Comparison of ENCODE assay signal across 13 cellular contexts in the genomic region with DNA sequence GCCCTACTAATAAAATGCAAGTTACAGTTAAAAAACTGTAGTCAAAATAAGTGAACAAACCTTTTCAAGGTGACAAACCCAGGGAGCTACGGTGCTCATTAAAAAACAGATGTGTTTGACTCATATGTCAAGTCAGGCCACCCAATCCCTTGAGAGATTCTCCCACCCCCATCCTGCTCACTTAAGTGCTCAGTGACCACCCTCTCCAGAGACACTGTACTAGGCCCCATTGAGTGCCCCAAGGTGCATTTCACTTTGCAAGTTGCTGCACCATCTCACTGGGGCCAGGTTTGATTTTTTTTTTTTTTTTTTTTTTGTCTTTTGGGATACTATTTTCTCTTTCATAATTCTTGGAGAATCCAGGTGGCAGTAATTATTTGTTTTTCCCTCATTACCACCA. TPM values are rescaled to one million over a fixed set of nuclear protein-coding genes. Genes with fewer than 3 reads are reported as not detected.
DNase-seq lines count a peak whose midpoint lies in the region; ATAC-seq and TF ChIP-seq lines count a peak whose summit lies in the region.
"Had no signal": no experiment of that assay in that cellular context is flagged by ENCODE, and none has a peak within 500 bp of the region (broad histone marks: within the 10 kb centered on the region; RNA-seq: fewer than 3 reads in every experiment).

No MANE protein-coding gene starts in this region.

- H3K27me3 Mint-ChIP-seq in activated naive CD8-positive, alpha-beta T cell: no peaks in the 10 kb centered on the region
- H3K27me3 Mint-ChIP-seq in activated naive CD8-positive, alpha-beta T cell treated with anti-CD3 and anti-CD28 coated beads for 36 hours: no peaks in the 10 kb centered on the region
- H3K27me3 Mint-ChIP-seq in activated T-helper 1 cell treated with anti-CD3 and anti-CD28 coated beads, Interleukin-12 subunit alpha, Interleukin-12 subunit beta, Interleukin-2, Interleukin-4 antibody, amounts not matched to agents 30 ng/mL and 10 ng/mL and 1 ng/mL, durations not matched to agents 14 hours and 24 hours and 36 hours (ENCODE audit: insufficient read depth): no peaks in the 10 kb centered on the region

- H3K36me3 Mint-ChIP-seq in activated naive CD8-positive, alpha-beta T cell: peaks cover 29% of the 10 kb centered on the region
- peaks cover 63% of the 10 kb centered on the region for H3K36me3 Mint-ChIP-seq in activated naive CD8-positive, alpha-beta T cell treated with anti-CD3 and anti-CD28 coated beads for 36 hours
- H3K36me3 Mint-ChIP-seq in activated T-helper 1 cell treated with anti-CD3 and anti-CD28 coated beads, Interleukin-12 subunit alpha, Interleukin-12 subunit beta, Interleukin-2, Interleukin-4 antibody, amounts not matched to agents 30 ng/mL and 10 ng/mL and 1 ng/mL, durations not matched to agents 14 hours and 24 hours and 36 hours (ENCODE audit: low read depth): peaks cover 46% of the 10 kb centered on the region

- H3K9me3 ChIP-seq in lower lobe of right lung: no peaks in the 10 kb centered on the region
- no peaks in the 10 kb centered on the region for H3K9me3 ChIP-seq in testis
- H3K9me3 ChIP-seq in heart left ventricle: peaks cover 0 to 10% (median 0%) of the 10 kb centered on the region in 12 donors

- H3K27ac ChIP-seq in lower lobe of right lung (no peak overlapping the region), testis (peak overlapping the region; percentile 4 to 85), heart left ventricle (no peak overlapping the region)
- H3K27ac ChIP-seq: SJCRH30 had no signal

- H3K27me3 ChIP-seq in lower lobe of right lung (ENCODE audit: low read depth) (no peaks in the 10 kb centered on the region), testis (no peaks in the 10 kb centered on the region), heart left ventricle (no peaks in the 10 kb centered on the region)
- H3K27me3 ChIP-seq: SJCRH30 had no signal

- H3K4me1 ChIP-seq in lower lobe of right lung (peaks cover 27% of the 10 kb centered on the region), testis (peaks cover 13% of the 10 kb centered on the region), heart left ventricle (peaks cover 0 to 57% (median 28%) of the 10 kb centered on the region in 12 donors)

- 62 to 68% methylated on average over 1 of the region's 1 CpG for WGBS in testis, 2 donors
- WGBS in heart left ventricle, 4 donors: 59 to 69% (median 65%) methylated on average over 1 of the region's 1 CpG

- DNase-seq in activated naive CD8-positive, alpha-beta T cell treated with anti-CD3 and anti-CD28 coated beads for 36 hours: no peak
- DNase-seq in activated T-helper 1 cell treated with anti-CD3 and anti-CD28 coated beads, Interleukin-12 subunit alpha, Interleukin-12 subunit beta, Interleukin-2, Interleukin-4 antibody, amounts not matched to agents 30 ng/mL and 10 ng/mL and 1 ng/mL, durations not matched to agents 14 hours and 24 hours and 36 hours (ENCODE audit: low spot score): no peak
- DNase-seq in lower lobe of right lung (no peak), testis (no peak), GM20000 (ENCODE audit: low spot score) (no peak), heart left ventricle (no peak)
- DNase-seq: activated CD4-positive, alpha-beta T cell treated with anti-CD3 and anti-CD28 coated beads for 48 hours; amygdala; erythroblast; NCI-H510A; SJCRH30 had no signal

- TF ChIP-seq CTCF in lower lobe of right lung (IDR thresholded peaks at IDR 0.05): no peak
- TF ChIP-seq CTCF in testis (IDR thresholded peaks at IDR 0.05): no peak
- TF ChIP-seq CTCF in GM20000 (IDR thresholded peaks at IDR 0.05; ENCODE audit: extremely low read depth, missing control alignments): no peak
- no peak for TF ChIP-seq CTCF in heart left ventricle (IDR thresholded peaks at IDR 0.05)

- peaks cover 9% of the 10 kb centered on the region for H3K36me3 ChIP-seq in lower lobe of right lung
- H3K36me3 ChIP-seq in testis (ENCODE audit: low read depth, missing control alignments): no peaks in the 10 kb centered on the region
- peaks cover 0 to 9% (median 0%) of the 10 kb centered on the region in 9 donors for H3K36me3 ChIP-seq in heart left ventricle

- H3K9me3 Mint-ChIP-seq in activated naive CD8-positive, alpha-beta T cell (ENCODE audit: low read depth): peaks cover 16% of the 10 kb centered on the region
- peaks cover 35% of the 10 kb centered on the region for H3K9me3 Mint-ChIP-seq in activated naive CD8-positive, alpha-beta T cell treated with anti-CD3 and anti-CD28 coated beads for 36 hours
- H3K9me3 Mint-ChIP-seq in activated T-helper 1 cell treated with anti-CD3 and anti-CD28 coated beads, Interleukin-12 subunit alpha, Interleukin-12 subunit beta, Interleukin-2, Interleukin-4 antibody, amounts not matched to agents 30 ng/mL and 10 ng/mL and 1 ng/mL, durations not matched to agents 14 hours and 24 hours and 36 hours: peaks cover 39% of the 10 kb centered on the region

- H3K4me3 Mint-ChIP-seq in activated naive CD8-positive, alpha-beta T cell: peak overlapping the region; percentile 96
- no peak overlapping the region for H3K4me3 Mint-ChIP-seq in activated naive CD8-positive, alpha-beta T cell treated with anti-CD3 and anti-CD28 coated beads for 36 hours
- H3K4me3 Mint-ChIP-seq in activated T-helper 1 cell treated with anti-CD3 and anti-CD28 coated beads, Interleukin-12 subunit alpha, Interleukin-12 subunit beta, Interleukin-2, Interleukin-4 antibody, amounts not matched to agents 30 ng/mL and 10 ng/mL and 1 ng/mL, durations not matched to agents 14 hours and 24 hours and 36 hours: peak overlapping the region; percentile 97

- peak overlapping the region; percentile 87 for H3K4me3 ChIP-seq in lower lobe of right lung
- H3K4me3 ChIP-seq in testis: peak overlapping the region in 1 of 2 donors; percentile 87
- H3K4me3 ChIP-seq in heart left ventricle: peak overlapping the region in 2 of 12 donors; percentile 77 to 86

- no peak for ATAC-seq in lower lobe of right lung
- no peak for ATAC-seq in GM21717 (IDR thresholded peaks at IDR 0.05; ENCODE audit: unreplicated experiment)
- ATAC-seq in heart left ventricle: no peak

- no peak for TF ChIP-seq POLR2A in testis (IDR thresholded peaks at IDR 0.05)
- TF ChIP-seq POLR2A in heart left ventricle (IDR thresholded peaks at IDR 0.05): no peak

- intact Hi-C loops in activated T-helper 1 cell treated with anti-CD3 and anti-CD28 coated beads, Interleukin-12 subunit alpha, Interleukin-12 subunit beta, Interleukin-2, Interleukin-4 antibody, amounts not matched to agents 30 ng/mL and 10 ng/mL and 1 ng/mL, durations not matched to agents 14 hours and 24 hours and 36 hours (cut with micrococcal nuclease): loop anchor here (10.0 kb wide), 2 partner anchors 440 to 1990 kb away; a partner anchor contains a TSS
- intact Hi-C loops in lower lobe of right lung (cut with DNase I): no loop called here
- intact Hi-C loops in testis (cut with DNase I; ENCODE audit: low total_unique reads): no loop called here
- intact Hi-C loops in heart left ventricle (cut with DNase I): no loop called here

- no peak overlapping the region for H3K27ac Mint-ChIP-seq in activated naive CD8-positive, alpha-beta T cell
- H3K27ac Mint-ChIP-seq in activated naive CD8-positive, alpha-beta T cell treated with anti-CD3 and anti-CD28 coated beads for 36 hours: no peak overlapping the region
- no peak overlapping the region for H3K27ac Mint-ChIP-seq in activated T-helper 1 cell treated with anti-CD3 and anti-CD28 coated beads, Interleukin-12 subunit alpha, Interleukin-12 subunit beta, Interleukin-2, Interleukin-4 antibody, amounts not matched to agents 30 ng/mL and 10 ng/mL and 1 ng/mL, durations not matched to agents 14 hours and 24 hours and 36 hours

- peaks cover 35% of the 10 kb centered on the region for H3K4me1 Mint-ChIP-seq in activated naive CD8-positive, alpha-beta T cell (ENCODE audit: low read depth)
- H3K4me1 Mint-ChIP-seq in activated naive CD8-positive, alpha-beta T cell treated with anti-CD3 and anti-CD28 coated beads for 36 hours: peaks cover 30% of the 10 kb centered on the region
- H3K4me1 Mint-ChIP-seq in activated T-helper 1 cell treated with anti-CD3 and anti-CD28 coated beads, Interleukin-12 subunit alpha, Interleukin-12 subunit beta, Interleukin-2, Interleukin-4 antibody, amounts not matched to agents 30 ng/mL and 10 ng/mL and 1 ng/mL, durations not matched to agents 14 hours and 24 hours and 36 hours (ENCODE audit: low read depth): peaks cover 29% of the 10 kb centered on the region

RNA-seq across cellular contexts. Expression of a gene that starts 1.9 kb away (rescaled TPM):
- 1 to 10 TPM; 5.3 to 6.1 TPM for total RNA-seq in activated naive CD8-positive, alpha-beta T cell treated with anti-CD3 and anti-CD28 coated beads for 36 hours
- 6.7 and 8.7 TPM in 2 replicates for total RNA-seq in activated T-helper 1 cell treated with anti-CD3 and anti-CD28 coated beads, Interleukin-12 subunit alpha, Interleukin-12 subunit beta, Interleukin-2, Interleukin-4 antibody, amounts not matched to agents 30 ng/mL and 10 ng/mL and 1 ng/mL, durations not matched to agents 14 hours and 24 hours and 36 hours
- total RNA-seq in lower lobe of right lung (32.0 TPM), testis (10 to 100 TPM; 75.7 to 92.4 TPM), heart left ventricle (10 to 100 TPM in 3 of 9 donors, 1 to 10 TPM in 6; 2.8 to 13.0 (median 7.4) TPM)
- polyA plus RNA-seq in testis (ENCODE audit: insufficient read depth, low read depth, low replicate concordance) (14.8 TPM), heart left ventricle (1 to 10 TPM; 3.0 to 3.3 TPM)

RNA-seq across cellular contexts. Expression of a gene that starts 13.7 kb away (rescaled TPM):
- 1 to 10 TPM; 2.9 to 3.2 TPM for total RNA-seq in activated naive CD8-positive, alpha-beta T cell treated with anti-CD3 and anti-CD28 coated beads for 36 hours
- total RNA-seq in activated T-helper 1 cell treated with anti-CD3 and anti-CD28 coated beads, Interleukin-12 subunit alpha, Interleukin-12 subunit beta, Interleukin-2, Interleukin-4 antibody, amounts not matched to agents 30 ng/mL and 10 ng/mL and 1 ng/mL, durations not matched to agents 14 hours and 24 hours and 36 hours: 3.1 TPM in 2 replicates
- total RNA-seq in lower lobe of right lung (22.0 TPM), testis (10 to 100 TPM; 43.5 to 45.7 TPM), heart left ventricle (1 to 10 TPM; 1.4 to 7.2 (median 2.8) TPM)
- polyA plus RNA-seq in testis (ENCODE audit: insufficient read depth, low read depth, low replicate concordance) (5.8 TPM), heart left ventricle (1 to 10 TPM; 1.5 to 2.7 TPM)

Comparison
In these comparisons a context has a peak if more than half of its experiments do, and no peak if none do; other contexts are left out.
1. H3K27ac ChIP-seq: peak in testis (2 of 2); none in lower lobe of right lung (single experiment) and heart left ventricle (0 of 12).